ENCODE assay signal across 8 cellular contexts in genomic region chr22:20084547-20085413, GRCh38. TPM values are rescaled to one million over a fixed set of nuclear protein-coding genes. Genes with fewer than 3 reads are reported as not detected.
DNase-seq lines count a peak whose midpoint lies in the region; ATAC-seq and TF ChIP-seq lines count a peak whose summit lies in the region.

No MANE protein-coding gene starts in this region.

- no peak overlapping the region for H3K27ac ChIP-seq in mammary epithelial cell (ENCODE audit: insufficient read depth, low read depth, low read length)

- peaks cover 14% of the 10 kb centered on the region for H3K4me1 ChIP-seq in mammary epithelial cell (ENCODE audit: insufficient read depth, low read length)

- peaks cover 33% of the 10 kb centered on the region for H3K36me3 Mint-ChIP-seq in osteocyte (ENCODE audit: unreplicated experiment)

- no TSS peak for BruUV-seq in mammary epithelial cell (replicated peaks; lab: Mats Ljungman, UMichigan)

- peak overlapping the region; percentile 37 for H3K27ac Mint-ChIP-seq in osteocyte (ENCODE audit: unreplicated experiment)

- no peaks in the 10 kb centered on the region for H3K9me3 ChIP-seq in mammary epithelial cell (replicated peaks; ENCODE audit: insufficient read depth, low read length)
- H3K9me3 ChIP-seq in MG63: no peaks in the 10 kb centered on the region

- peaks cover 43% of the 10 kb centered on the region for H3K4me1 Mint-ChIP-seq in osteocyte (ENCODE audit: unreplicated experiment)

- CTCF ChIA-PET in mammary epithelial cell (lab: Charles Lee; ENCODE audit: low non-redundant PET): no interaction called here

- intact Hi-C loops in mammary epithelial cell (cut with micrococcal nuclease): loop anchor here (5.0 kb wide), 1 partner anchor 122 kb away; no protein-coding TSS in a partner anchor

- H3K9ac ChIP-seq in mammary epithelial cell (ENCODE audit: insufficient read depth, low read length): no peak overlapping the region

- H3K36me3 ChIP-seq in mammary epithelial cell (ENCODE audit: insufficient read depth, low read length): peaks cover 28% of the 10 kb centered on the region
- peaks cover 67% of the 10 kb centered on the region for H3K36me3 ChIP-seq in MG63

- peak; percentile 43 for DNase-seq in DMS 273 (lab: John Stamatoyannopoulos, UW; ENCODE audit: unreplicated experiment)
- DNase-seq in DMS 273 treated with DMSO at 0.1 percent for 48 hours (lab: John Stamatoyannopoulos, UW): no peak
- DNase-seq in KBM-7: peak; percentile 35
- DNase-seq in mammary epithelial cell: no peak
- DNase-seq in osteocyte (ENCODE audit: extremely low spot score, unreplicated experiment): no peak
- no peak for DNase-seq in MG63
- no peak for DNase-seq in DMS79 (lab: John Stamatoyannopoulos, UW)

- dilution Hi-C loops in mammary epithelial cell (cut with HindIII; ENCODE audit: low sequenced_read_pairs): loop anchor here (5.0 kb wide), 1 partner anchor 33 kb away; the partner anchor contains the start of genes RANBP1 and TRMT2A

- in situ Hi-C loops in KBM-7 (cut with MboI; ENCODE audit: low pct_unique_long_range_greater_than_20kb, low sequenced_read_pairs) (no loop called here), mammary epithelial cell (cut with MboI; ENCODE audit: low sequenced_read_pairs in 2 of 2) (no loop called here)

- no peak overlapping the region for H3K4me3 ChIP-seq in mammary epithelial cell (replicated peaks in 1 of 3; ENCODE audit: insufficient read depth in 1 of 3, low read depth in 2 of 3, low read length in 3 of 3)
- H3K4me3 ChIP-seq in MG63: no peak overlapping the region

- H3K4me2 ChIP-seq in mammary epithelial cell (ENCODE audit: insufficient read depth, low read depth, low read length): no peak overlapping the region

- no peaks in the 10 kb centered on the region for H3K9me3 Mint-ChIP-seq in osteocyte (ENCODE audit: unreplicated experiment)

- no peaks in the 10 kb centered on the region for H3K27me3 Mint-ChIP-seq in osteocyte (ENCODE audit: unreplicated experiment)

- H3K27me3 ChIP-seq in mammary epithelial cell (ENCODE audit: insufficient read depth, low read length): no peaks in the 10 kb centered on the region
- H3K27me3 ChIP-seq in MG63: no peaks in the 10 kb centered on the region

- WGBS in mammary epithelial cell (ENCODE audit: low coverage, missing lambda C conversion rate): 75% methylated on average over 16 of the region's 23 CpGs

- H3K79me2 ChIP-seq in mammary epithelial cell (ENCODE audit: insufficient read depth, low read length): peaks cover 93% of the 10 kb centered on the region

- no peak for ATAC-seq in HG02840 (IDR thresholded peaks at IDR 0.05; ENCODE audit: low FRiP score, unreplicated experiment)

- TF ChIP-seq CTCF in mammary epithelial cell (conservative IDR thresholded peaks at IDR 0.05 in 1 of 2, IDR thresholded peaks at IDR 0.05 in 1 of 2; ENCODE audit: extremely low read depth in 1 of 2, insufficient read depth in 1 of 2, low read depth in 1 of 2, low read length in 2 of 2) (peak; percentile 16 to 39), osteocyte (IDR thresholded peaks at IDR 0.05) (peak; percentile 41)

- peaks cover 2% of the 10 kb centered on the region for H4K20me1 ChIP-seq in mammary epithelial cell (ENCODE audit: insufficient read depth, low read length)

- H2AFZ ChIP-seq in mammary epithelial cell (ENCODE audit: low read depth, low read length): no peak overlapping the region

- no peak overlapping the region for H3K4me3 Mint-ChIP-seq in osteocyte (ENCODE audit: unreplicated experiment)

RNA-seq across cellular contexts. Expression of gene DGCR8, which starts 4.7 kb away (rescaled TPM):
- 10 to 100 TPM; 23.0 to 40.4 TPM for total RNA-seq in mammary epithelial cell
- polyA plus RNA-seq in mammary epithelial cell: 20.0 TPM
- polyA minus RNA-seq in mammary epithelial cell: 51.5 TPM
- total RNA-seq in osteocyte: 44.0 and 45.1 TPM in 2 replicates
- total RNA-seq in MG63 (2014; rRNA removed; shearing (Covaris generic); ENCODE audit: low replicate concordance): 16.3 and 31.0 TPM in 2 replicates

RNA-seq across cellular contexts. Expression of gene RANBP1, which starts 31.1 kb away (rescaled TPM):
- total RNA-seq in mammary epithelial cell (100 to 1,000 TPM in 1 of 2 donors, 10 to 100 TPM in 1; 80.2 to 211 TPM), osteocyte (97.0 and 104 TPM in 2 replicates)
- 320 TPM for polyA plus RNA-seq in mammary epithelial cell
- 116 TPM for polyA minus RNA-seq in mammary epithelial cell
- 841 and 1,160 TPM in 2 replicates for total RNA-seq in MG63 (2014; rRNA removed; shearing (Covaris generic); ENCODE audit: low replicate concordance)

RNA-seq across cellular contexts. Expression of gene TRMT2A, which starts 32.2 kb away (rescaled TPM):
- 10 to 100 TPM; 30.3 to 42.6 TPM for total RNA-seq in mammary epithelial cell
- polyA plus RNA-seq in mammary epithelial cell: 24.7 TPM
- polyA minus RNA-seq in mammary epithelial cell: 44.9 TPM
- total RNA-seq in osteocyte: 60.8 and 62.9 TPM in 2 replicates
- 39.4 and 43.4 TPM in 2 replicates for total RNA-seq in MG63 (2014; rRNA removed; shearing (Covaris generic); ENCODE audit: low replicate concordance)

RNA-seq across cellular contexts. Expression of gene ZDHHC8, which starts 46.8 kb away (rescaled TPM):
- 10 to 100 TPM; 10.7 to 79.4 TPM for total RNA-seq in mammary epithelial cell
- polyA plus RNA-seq in mammary epithelial cell: 37.7 TPM
- 9.9 TPM for polyA minus RNA-seq in mammary epithelial cell
- 102 and 108 TPM in 2 replicates for total RNA-seq in osteocyte
- total RNA-seq in MG63 (2014; rRNA removed; shearing (Covaris generic); ENCODE audit: low replicate concordance): 1.4 and 9.6 TPM in 2 replicates

Comparison
In these comparisons a context has a peak if more than half of its experiments do, and no peak if none do; other contexts are left out.
1. DNase-seq: peak in DMS 273 (single experiment) and KBM-7 (single experiment); none in DMS 273 treated with DMSO at 0.1 percent for 48 hours (single experiment), mammary epithelial cell (single experiment), osteocyte (single experiment), MG63 (single experiment) and DMS79 (single experiment).